ENCODE assay signal across 23 cellular contexts in the genomic region with DNA sequence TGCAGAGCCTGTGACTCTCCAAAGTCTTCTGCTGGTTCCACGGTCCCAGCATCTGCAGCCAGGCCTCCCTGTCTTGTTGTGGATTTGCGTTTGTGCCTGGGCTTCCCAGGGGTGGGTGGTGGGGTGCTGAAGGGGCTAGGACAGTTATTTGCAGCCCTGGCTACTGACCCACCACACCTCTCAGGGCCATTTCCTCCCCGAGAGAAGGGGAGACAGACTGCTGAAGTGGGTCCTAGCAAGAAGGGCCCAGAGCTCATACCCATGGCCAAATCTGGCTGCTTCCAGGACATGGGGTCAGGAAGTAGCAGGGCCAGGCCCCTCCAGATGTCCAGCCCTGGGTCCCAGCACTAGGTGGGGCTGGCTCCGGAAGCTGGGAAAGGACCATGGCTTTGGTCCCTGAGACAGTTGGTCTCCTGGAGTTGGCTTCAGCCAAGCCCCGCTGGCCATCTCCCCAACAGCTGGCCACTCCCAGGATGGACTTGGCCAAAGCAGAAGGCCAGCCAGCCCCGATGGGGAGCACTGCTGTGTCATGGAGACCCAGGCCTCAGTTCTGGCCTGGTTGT. TPM values are rescaled to one million over a fixed set of nuclear protein-coding genes. Genes with fewer than 3 reads are reported as not detected.
DNase-seq lines count a peak whose midpoint lies in the region; ATAC-seq, FAIRE-seq and TF ChIP-seq lines count a peak whose summit lies in the region.
"Had no signal": no experiment of that assay in that cellular context is flagged by ENCODE, and none has a peak within 500 bp of the region (broad histone marks: within the 10 kb centered on the region; RNA-seq: fewer than 3 reads in every experiment).

No MANE protein-coding gene starts in this region.

- H3K9me3 ChIP-seq in breast epithelium (no peaks in the 10 kb centered on the region), mammary epithelial cell (replicated peaks; ENCODE audit: insufficient read depth, low read length) (no peaks in the 10 kb centered on the region), kidney (ENCODE audit: control insufficient read depth in 1 of 2, low read length in 2 of 2) (no peaks in the 10 kb centered on the region), gastrocnemius medialis (no peaks in the 10 kb centered on the region), aorta (ENCODE audit: control insufficient read depth, low read length) (no peaks in the 10 kb centered on the region)

- H4K20me1 ChIP-seq in mammary epithelial cell (ENCODE audit: insufficient read depth, low read length), result no peaks in the 10 kb centered on the region

- H3K9ac ChIP-seq in mammary epithelial cell (ENCODE audit: insufficient read depth, low read length) (no peak overlapping the region), kidney (ENCODE audit: low read length in 2 of 2) (no peak overlapping the region)
- H3K9ac ChIP-seq: KMS-11 had no signal

- FAIRE-seq in kidney (lab: Jason Lieb, UNC), result no peak
- FAIRE-seq: A204.1, GM12892, RCC 7860 had no signal

- peak in 1 of 2 donors; percentile 9 for ATAC-seq in gastrocnemius medialis
- ATAC-seq in aorta (ENCODE audit: low FRiP score), result peak; percentile 21
- ATAC-seq: CD8-positive, alpha-beta T cell; T-cell had no signal

- CTCF ChIA-PET in mammary epithelial cell (lab: Charles Lee; ENCODE audit: low non-redundant PET), result no interaction called here

- 96% methylated on average over 5 of the region's 6 CpGs for WGBS in mammary epithelial cell (ENCODE audit: low coverage, missing lambda C conversion rate)
- WGBS in aorta, 2 donors, result 17 to 31% methylated on average over 6 of the region's 6 CpGs

- H3K27me3 ChIP-seq in breast epithelium, result no peaks in the 10 kb centered on the region
- H3K27me3 ChIP-seq in mammary epithelial cell (ENCODE audit: insufficient read depth, low read length), result no peaks in the 10 kb centered on the region
- H3K27me3 ChIP-seq in gastrocnemius medialis, result no peaks in the 10 kb centered on the region
- H3K27me3 ChIP-seq in aorta (ENCODE audit: control insufficient read depth in 1 of 2, insufficient read depth in 2 of 2, low read length in 1 of 2), result no peaks in the 10 kb centered on the region

- no TSS peak for BruUV-seq in mammary epithelial cell (replicated peaks; lab: Mats Ljungman, UMichigan)

- H2AFZ ChIP-seq in mammary epithelial cell (ENCODE audit: low read depth, low read length), result no peak overlapping the region

- H3K27ac ChIP-seq in breast epithelium (peak overlapping the region; percentile 94 to 98), mammary epithelial cell (ENCODE audit: insufficient read depth, low read depth, low read length) (no peak overlapping the region), kidney (ENCODE audit: low read depth in 2 of 2, low read length in 2 of 2) (peak overlapping the region in 1 of 2 donors; percentile 28), gastrocnemius medialis (peak overlapping the region; percentile 89 to 95 (median 91)), aorta (ENCODE audit: low read depth in 1 of 2, low read length in 2 of 2) (peak overlapping the region; percentile 59 to 88)
- H3K27ac ChIP-seq: HL-60, KMS-11 had no signal

- H3K4me3 ChIP-seq in breast epithelium, result peak overlapping the region in 2 of 3 donors; percentile 17 to 20
- H3K4me3 ChIP-seq in mammary epithelial cell (replicated peaks in 1 of 3; ENCODE audit: insufficient read depth in 1 of 3, low read depth in 2 of 3, low read length in 3 of 3), result no peak overlapping the region
- no peak overlapping the region for H3K4me3 ChIP-seq in kidney (ENCODE audit: low read length in 2 of 2)
- H3K4me3 ChIP-seq in gastrocnemius medialis, result peak overlapping the region in 3 of 4 donors; percentile 7 to 30 (median 29)
- H3K4me3 ChIP-seq in aorta (ENCODE audit: low read length in 2 of 2), result no peak overlapping the region

- dilution Hi-C loops in mammary epithelial cell (cut with HindIII; ENCODE audit: low sequenced_read_pairs), result no loop called here

- H3K79me2 ChIP-seq in mammary epithelial cell (ENCODE audit: insufficient read depth, low read length), result peaks cover 33% of the 10 kb centered on the region

- H3K36me3 ChIP-seq in breast epithelium, result no peaks in the 10 kb centered on the region
- no peaks in the 10 kb centered on the region for H3K36me3 ChIP-seq in mammary epithelial cell (ENCODE audit: insufficient read depth, low read length)
- no peaks in the 10 kb centered on the region for H3K36me3 ChIP-seq in kidney (ENCODE audit: control insufficient read depth in 1 of 2, insufficient read depth in 2 of 2, low read length in 2 of 2)
- no peaks in the 10 kb centered on the region for H3K36me3 ChIP-seq in gastrocnemius medialis
- H3K36me3 ChIP-seq in aorta (ENCODE audit: control insufficient read depth in 1 of 2, insufficient read depth in 2 of 2, low read length in 1 of 2), result peaks cover 0 to 2% of the 10 kb centered on the region in 2 donors

- H3K4me2 ChIP-seq in mammary epithelial cell (ENCODE audit: insufficient read depth, low read depth, low read length), result no peak overlapping the region
- H3K4me2 ChIP-seq: KMS-11 had no signal

- in situ Hi-C loops in mammary epithelial cell (cut with MboI; ENCODE audit: low sequenced_read_pairs in 2 of 2) (no loop called here), gastrocnemius medialis (cut with MboI; ENCODE audit: low sequenced_read_pairs in 4 of 4) (no loop called here)

- DNase-seq in breast epithelium (ENCODE audit: low spot score in 2 of 2) (no peak), mammary epithelial cell (no peak), kidney (peak; percentile 72), gastrocnemius medialis (peak in 1 of 2 donors; percentile 68), aorta (peak in 1 of 2 donors; percentile 80), NCI-H2029 (lab: John Stamatoyannopoulos, UW) (no peak), germinal center (ENCODE audit: low spot score) (no peak), SK-N-DZ (ENCODE audit: low spot score) (no peak)
- DNase-seq: activated CD4-positive, alpha-beta T cell treated with anti-CD3 and anti-CD28 coated beads for 1 hour; activated CD8-positive, alpha-beta memory T cell treated with anti-CD3 and anti-CD28 coated beads, Interleukin-2, amount 50 U/mL, for 4 hours; CD8-positive, alpha-beta T cell; cerebellar nuclear complex; erythroblast; HFFc6; NCI-H146; NCI-H524 treated with DMSO at 0.1 percent for 48 hours; stimulated activated CD4-positive, alpha-beta T cell treated with anti-CD3 and anti-CD28 coated beads, Interleukin-12 subunit alpha, Interleukin-12 subunit beta, amount 100 ng/mL, for 4 hours; T-cell had no signal

- no peak for TF ChIP-seq POLR2A in breast epithelium (IDR thresholded peaks at IDR 0.05)
- no peak for TF ChIP-seq POLR2A in gastrocnemius medialis (IDR thresholded peaks at IDR 0.05)

- no peak for TF ChIP-seq CTCF in breast epithelium (IDR thresholded peaks at IDR 0.05)
- TF ChIP-seq CTCF in mammary epithelial cell (conservative IDR thresholded peaks at IDR 0.05 in 1 of 2, IDR thresholded peaks at IDR 0.05 in 1 of 2; ENCODE audit: extremely low read depth in 1 of 2, insufficient read depth in 1 of 2, low read depth in 1 of 2, low read length in 2 of 2), result no peak
- TF ChIP-seq CTCF in kidney (IDR thresholded peaks at IDR 0.05; ENCODE audit: borderline replicate concordance, extremely low read depth, insufficient read depth), result no peak
- no peak for TF ChIP-seq CTCF in gastrocnemius medialis (IDR thresholded peaks at IDR 0.05 in 4 of 5, conservative IDR thresholded peaks at IDR 0.05 in 1 of 5)

- H3K4me1 ChIP-seq in breast epithelium (peaks cover 35 to 46% of the 10 kb centered on the region in 2 donors), mammary epithelial cell (ENCODE audit: insufficient read depth, low read length) (peaks cover 17% of the 10 kb centered on the region), kidney (ENCODE audit: control insufficient read depth in 1 of 2, insufficient read depth in 1 of 2, low read depth in 1 of 2, low read length in 2 of 2) (peaks cover 29 to 36% of the 10 kb centered on the region in 2 donors), gastrocnemius medialis (peaks cover 58 to 76% of the 10 kb centered on the region in 2 donors), aorta (ENCODE audit: control insufficient read depth in 1 of 2, insufficient read depth in 2 of 2, low read length in 2 of 2) (peaks cover 5 to 10% of the 10 kb centered on the region in 2 donors)

- intact Hi-C loops in breast epithelium (cut with DNase I; ENCODE audit: low total_unique reads) (loop anchor here (10.0 kb wide), 1 partner anchor 1731 kb away; no protein-coding TSS in a partner anchor), mammary epithelial cell (cut with micrococcal nuclease) (no loop called here), kidney (cut with DNase I) (no loop called here), gastrocnemius medialis (cut with DNase I; ENCODE audit: low total_unique reads) (no loop called here), aorta (cut with DNase I) (loop anchor here in 1 of 2 donors (10.0 kb wide), 1 partner anchor 181 kb away; no protein-coding TSS in a partner anchor)

RNA-seq across cellular contexts. Expression of a gene that starts 26.3 kb away (rescaled TPM):
- over 10,000 TPM in 1 of 3 donors, 1,000 to 10,000 TPM in 2; 1,290 to 13,922 (median 1,437) TPM for total RNA-seq in breast epithelium
- 100 to 1,000 TPM; 196 to 723 TPM for total RNA-seq in mammary epithelial cell
- polyA plus RNA-seq in mammary epithelial cell, result 462 TPM
- polyA minus RNA-seq in mammary epithelial cell, result 325 TPM
- total RNA-seq in kidney, result 511 TPM
- 235 TPM for polyA plus RNA-seq in kidney (ENCODE audit: insufficient read depth, low read depth, low replicate concordance)
- total RNA-seq in gastrocnemius medialis, result 100 to 1,000 TPM; 487 to 785 (median 662) TPM
- total RNA-seq in aorta, result 1,000 to 10,000 TPM in 1 of 2 donors, 100 to 1,000 TPM in 1; 922 to 2,469 TPM
- polyA plus RNA-seq in aorta, result 1,000 to 10,000 TPM in 1 of 2 donors, 100 to 1,000 TPM in 1; 451 to 1,099 TPM
- 0.10 and 1.2 TPM in 2 replicates for polyA plus RNA-seq in SK-N-DZ (2014; cell fraction: cytosol; rRNA removed)
- polyA plus RNA-seq in SK-N-DZ (2014; cell fraction: nucleus; rRNA removed), result 0.72 and 2.9 TPM in 2 replicates

Comparison
In these comparisons a context has a peak if more than half of its experiments do, and no peak if none do; other contexts are left out.
1. H3K4me3 ChIP-seq: peak in breast epithelium (2 of 3) and gastrocnemius medialis (3 of 4); none in mammary epithelial cell (0 of 3), kidney (0 of 2) and aorta (0 of 2).